ENCODE assay signal across 8 cellular contexts in genomic region chr2:42132966-42133641, GRCh38. TPM values are rescaled to one million over a fixed set of nuclear protein-coding genes. Genes with fewer than 3 reads are reported as not detected.
DNase-seq lines count a peak whose midpoint lies in the region; ATAC-seq lines count a peak whose summit lies in the region.

No MANE protein-coding gene starts in this region.

- peak; percentile 92 for ATAC-seq in GM18909 (IDR thresholded peaks at IDR 0.05; ENCODE audit: poor library complexity, unreplicated experiment)
- ATAC-seq in HG03159 (IDR thresholded peaks at IDR 0.05; ENCODE audit: unreplicated experiment), result peak; percentile 85

- DNase-seq in AG08396 (ENCODE audit: low spot score) (peak; percentile 78), NCI-H524 (lab: John Stamatoyannopoulos, UW) (peak; percentile 92 to 98), dermis blood vessel endothelial cell (peak; percentile 92), lung microvascular endothelial cell (ENCODE audit: low read depth in 2 of 2) (peak; percentile 86 to 96)
- peak; percentile 87 to 88 for DNase-seq in activated CD4-positive, alpha-beta T cell treated with anti-CD3 and anti-CD28 coated beads, Interleukin-2, amount 50 U/mL, for 4 hours
- DNase-seq in stimulated activated CD4-positive, alpha-beta T cell treated with anti-CD3 and anti-CD28 coated beads, TNF-alpha, amount 100 ng/mL, for 4 hours (ENCODE audit: low read depth in 3 of 3), result peak; percentile 60 to 82 (median 74)

RNA-seq across cellular contexts. Expression of gene EML4, which starts 36.0 kb away (rescaled TPM):
- 21.6 and 28.4 TPM in 2 replicates for total RNA-seq in dermis blood vessel endothelial cell
- total RNA-seq in lung microvascular endothelial cell, result 12.5 and 14.6 TPM in 2 replicates

Comparison
In these comparisons a context has a peak if more than half of its experiments do, and no peak if none do; other contexts are left out.
1. Peak in every context shown above with its lines: DNase-seq and ATAC-seq.